1 cellular context compared by ENCODE assay signal in genomic region chr3:29513236-29513635, GRCh38.
A peak's percentile ranks its signal among the peaks of the same experiment; 100 is the strongest.
TF ChIP-seq lines count a peak whose summit lies in the region.

No MANE protein-coding gene starts in this region.

TF ChIP-seq in endothelial cell of umbilical vein, 7 proteins besides CTCF, POLR2A, EP300 and RAD21 (continued from another document):
- TF ChIP-seq MAX (IDR thresholded peaks at IDR 0.05; ENCODE audit: insufficient read depth, insufficient read length) = no peak
- no peak for TF ChIP-seq MYC (IDR thresholded peaks at IDR 0.05; ENCODE audit: low read depth, low read length)
- TF ChIP-seq FOS (IDR thresholded peaks at IDR 0.05; ENCODE audit: borderline replicate concordance, insufficient read depth, low read length) = peak; percentile 59
